In genomic region chr2:121132054-121132453, GRCh38 we compare ENCODE assay signal across 1 cellular context.
TF ChIP-seq lines count a peak whose summit lies in the region.

No MANE protein-coding gene starts in this region.

TF ChIP-seq in GM23338, 12 proteins besides CTCF, POLR2A, EP300 and RAD21:
- TF ChIP-seq ETS1 (IDR thresholded peaks at IDR 0.05) (no peak), ZNF114 (CRISPR knock-in tag; IDR thresholded peaks at IDR 0.05) (no peak), EZH2 (IDR thresholded peaks at IDR 0.05; ENCODE audit: low read depth, unreplicated experiment) (no peak), STAT1 (IDR thresholded peaks at IDR 0.05; ENCODE audit: unreplicated experiment) (no peak), POLR2AphosphoS5 (IDR thresholded peaks at IDR 0.05; ENCODE audit: low read depth) (no peak), NANOG (IDR thresholded peaks at IDR 0.05; ENCODE audit: borderline replicate concordance) (no peak), REST (IDR thresholded peaks at IDR 0.05; ENCODE audit: unreplicated experiment) (no peak), CREB1 (CRISPR knock-in tag; IDR thresholded peaks at IDR 0.05; ENCODE audit: low read depth) (no peak), ZNF331 (CRISPR knock-in tag; IDR thresholded peaks at IDR 0.05; ENCODE audit: low read depth) (no peak), JUNB (IDR thresholded peaks at IDR 0.05; ENCODE audit: unreplicated experiment) (no peak), ZNF462 (CRISPR knock-in tag; IDR thresholded peaks at IDR 0.05) (no peak), EZH2phosphoT487 (IDR thresholded peaks at IDR 0.05; ENCODE audit: unreplicated experiment) (no peak)
TF ChIP-seq in GM23338: peak in this region for 0.
